In the genomic region with DNA sequence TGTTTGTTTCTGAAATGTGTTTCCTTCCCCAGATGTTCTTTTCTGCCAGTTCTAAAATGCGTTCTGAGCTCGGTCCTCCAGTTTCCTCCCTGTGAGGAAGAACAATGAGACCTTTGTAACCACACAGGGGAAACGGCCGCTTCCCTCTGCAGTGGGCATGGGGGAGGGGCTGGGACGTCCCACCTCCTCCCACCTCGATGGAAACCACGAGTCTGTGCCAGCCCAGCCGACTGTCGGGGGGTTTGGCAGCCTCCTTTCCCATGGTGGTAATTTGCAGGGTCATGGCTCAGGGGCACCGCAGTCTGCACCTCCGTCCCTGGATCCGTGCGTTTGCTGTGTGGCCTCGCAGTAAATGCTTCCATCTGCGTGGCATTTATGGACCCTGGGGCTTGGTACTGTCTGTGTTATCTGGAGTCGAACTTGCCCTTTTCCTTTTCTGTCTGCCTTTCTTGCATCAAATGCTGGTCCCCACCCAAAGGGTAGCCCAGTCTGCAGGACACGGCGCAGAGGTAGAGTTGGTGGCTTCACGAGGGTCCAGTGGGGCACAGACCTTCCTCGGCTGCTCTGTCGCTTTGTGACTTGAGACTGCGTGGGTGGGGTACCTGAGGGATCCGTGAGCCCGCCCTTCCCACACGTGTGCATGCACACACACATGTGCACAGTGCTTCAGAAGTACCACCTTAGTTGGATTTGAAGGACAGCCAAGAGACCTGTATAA, we compare ENCODE assay signal across 1 cellular context.
TF ChIP-seq lines count a peak whose summit lies in the region.

No MANE protein-coding gene starts in this region.

TF ChIP-seq in SK-N-SH, 30 proteins besides CTCF, POLR2A, EP300 and RAD21 (continued from another document):
- TF ChIP-seq MXI1 (IDR thresholded peaks at IDR 0.05; ENCODE audit: low read depth, low read length) = peak; percentile 66
TF ChIP-seq in SK-N-SH: peak in this region for 6.
